2 cellular contexts compared by ENCODE assay signal in genomic region chr11:67398661-67399563, GRCh38.
TF ChIP-seq lines count a peak whose summit lies in the region.

No MANE protein-coding gene starts in this region.

TF ChIP-seq in PFSK-1, 5 proteins besides CTCF, POLR2A, EP300 and RAD21:
- TF ChIP-seq TAF1 (IDR thresholded peaks at IDR 0.05; ENCODE audit: borderline replicate concordance, insufficient read depth, low read length): no peak
- 0 out of 2 replicates have a peak, but pooled peaks have one; percentile 35 for TF ChIP-seq POLR2AphosphoS5 (IDR thresholded peaks at IDR 0.05; ENCODE audit: low read depth, low read length)
- TF ChIP-seq FOXP2 (optimal IDR thresholded peaks at IDR 0.05; ENCODE audit: borderline replicate concordance, extremely low read depth, extremely low read length, insufficient read depth): no peak
TF ChIP-seq in PFSK-1: peak in this region for 1.

TF ChIP-seq in H1, 55 proteins besides CTCF, POLR2A, EP300 and RAD21:
- TF ChIP-seq SRF (IDR thresholded peaks at IDR 0.05; ENCODE audit: low read depth, low read length) (no peak), HDAC6 (IDR thresholded peaks at IDR 0.05; ENCODE audit: low read depth, low read length) (no peak)
